In the genomic region with DNA sequence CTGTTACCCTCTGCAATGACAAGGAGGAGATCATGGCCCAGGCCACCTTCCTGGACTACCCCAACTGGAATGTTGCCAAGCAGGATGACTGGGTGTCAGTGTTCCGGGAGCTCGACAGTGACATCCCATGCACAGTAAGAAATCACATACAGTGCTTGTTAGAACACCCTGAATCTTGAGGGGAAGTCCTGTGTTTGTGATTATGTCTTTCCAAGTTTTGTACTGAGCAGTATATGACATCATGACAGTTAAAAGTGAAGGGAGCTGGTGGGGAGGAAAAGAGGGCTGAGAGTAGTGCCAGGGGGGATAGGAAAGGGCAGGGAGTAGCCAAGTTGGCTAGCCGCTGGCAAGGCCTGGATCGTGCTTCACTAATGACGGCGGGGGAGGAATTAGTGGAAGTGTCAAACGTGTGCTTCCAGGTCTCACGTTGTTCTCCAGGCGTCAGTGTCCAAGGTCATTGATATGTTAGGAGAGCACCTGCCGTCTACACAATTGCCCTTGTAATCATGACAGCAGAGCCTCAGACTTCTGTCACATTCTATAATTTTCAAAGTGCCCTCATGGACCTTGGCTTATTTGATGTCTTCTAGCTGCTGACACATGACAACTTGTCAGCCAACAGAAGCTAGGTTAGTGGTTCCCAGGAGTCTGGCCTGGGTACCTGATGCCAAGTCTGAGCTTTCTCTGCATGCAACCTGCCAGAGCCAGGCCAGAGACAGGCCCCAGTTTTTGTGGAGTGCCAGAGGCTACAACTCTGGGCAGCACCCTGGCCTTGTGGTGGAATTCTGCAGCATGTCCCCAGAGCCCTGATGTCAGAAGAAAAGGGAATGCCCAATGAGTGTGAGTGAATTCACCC, we compare ENCODE assay signal across 16 cellular contexts. TPM values are rescaled to one million over a fixed set of nuclear protein-coding genes. Genes with fewer than 3 reads are reported as not detected.
"Had no signal": no experiment of that assay in that cellular context is flagged by ENCODE, and none has a peak within 500 bp of the region (broad histone marks: within the 10 kb centered on the region; RNA-seq: fewer than 3 reads in every experiment).

No MANE protein-coding gene starts in this region.

- H3K4me3 Mint-ChIP-seq: activated CD4-positive, alpha-beta memory T cell treated with anti-CD3 and anti-CD28 coated beads for 36 hours; activated naive CD8-positive, alpha-beta T cell treated with anti-CD3 and anti-CD28 coated beads for 36 hours; activated T-cell treated with anti-CD3 and anti-CD28 coated beads, Interleukin-2, amount 50 U/mL, for 72 hours; dendritic cell treated with granulocyte-macrophage colony-stimulating factor and Interleukin-4, amounts not matched to agents 40 ng/mL and 50 ng/mL, for 4 days; neural crest cell; T-cell had no signal

- H3K4me1 Mint-ChIP-seq: activated naive CD8-positive, alpha-beta T cell treated with anti-CD3 and anti-CD28 coated beads for 36 hours; neural crest cell; T-cell had no signal

- H3K36me3 ChIP-seq: ovary, thyroid gland, vagina had no signal

- H3K27ac Mint-ChIP-seq: activated CD4-positive, alpha-beta memory T cell treated with anti-CD3 and anti-CD28 coated beads for 36 hours; activated naive CD8-positive, alpha-beta T cell treated with anti-CD3 and anti-CD28 coated beads for 36 hours; activated T-cell treated with anti-CD3 and anti-CD28 coated beads, Interleukin-2, amount 50 U/mL, for 72 hours; dendritic cell treated with granulocyte-macrophage colony-stimulating factor and Interleukin-4, amounts not matched to agents 40 ng/mL and 50 ng/mL, for 4 days; T-cell had no signal

- DNase-seq: activated CD4-positive, alpha-beta memory T cell treated with anti-CD3 and anti-CD28 coated beads for 36 hours; activated gamma-delta T cell treated with Interleukin-2 at 50 U/mL for 16 hours; activated naive CD8-positive, alpha-beta T cell treated with anti-CD3 and anti-CD28 coated beads for 36 hours; activated T-cell treated with anti-CD3 and anti-CD28 coated beads, Interleukin-2, amount 50 U/mL, for 72 hours; glutamatergic neuron; ovary; T-cell; thyroid gland had no signal

- H3K9me3 Mint-ChIP-seq: activated CD4-positive, alpha-beta memory T cell treated with anti-CD3 and anti-CD28 coated beads for 36 hours; activated naive CD8-positive, alpha-beta T cell treated with anti-CD3 and anti-CD28 coated beads for 36 hours; activated T-cell treated with anti-CD3 and anti-CD28 coated beads, Interleukin-2, amount 50 U/mL, for 72 hours; dendritic cell treated with granulocyte-macrophage colony-stimulating factor and Interleukin-4, amounts not matched to agents 40 ng/mL and 50 ng/mL, for 4 days; neural crest cell; T-cell had no signal

- H3K27me3 ChIP-seq: ovary, thyroid gland, vagina had no signal

- H3K27ac ChIP-seq: ovary, skin epidermis, thyroid gland, vagina, VCaP had no signal

- H3K4me1 ChIP-seq: thyroid gland, vagina had no signal

- ATAC-seq: activated T-cell treated with anti-CD3 and anti-CD28 coated beads, Interleukin-2, amount 50 U/mL, for 72 hours; T-cell had no signal

- H3K4me3 ChIP-seq: ovary, skin epidermis, thyroid gland, vagina had no signal

- H3K9me3 ChIP-seq: ovary, thyroid gland, vagina had no signal

- H3K36me3 Mint-ChIP-seq: activated CD4-positive, alpha-beta memory T cell treated with anti-CD3 and anti-CD28 coated beads for 36 hours; activated naive CD8-positive, alpha-beta T cell treated with anti-CD3 and anti-CD28 coated beads for 36 hours; T-cell had no signal

RNA-seq across cellular contexts. Expression of gene CFAP61, which starts 18.8 kb away (rescaled TPM):
- total RNA-seq: activated CD4-positive, alpha-beta memory T cell treated with anti-CD3 and anti-CD28 coated beads for 36 hours; activated naive CD8-positive, alpha-beta T cell treated with anti-CD3 and anti-CD28 coated beads for 36 hours; activated T-cell treated with anti-CD3 and anti-CD28 coated beads, Interleukin-2, amount 50 U/mL, for 72 hours; astrocyte; T-cell had no signal
- polyA plus RNA-seq: esophagus, liver had no signal
